In genomic region chr3:61668317-61668864, GRCh38 we compare ENCODE assay signal across 1 cellular context.
A peak's percentile ranks its signal among the peaks of the same experiment; 100 is the strongest.
TF ChIP-seq lines count a peak whose summit lies in the region.

No MANE protein-coding gene starts in this region.

TF ChIP-seq in GM12878, 131 proteins besides CTCF, POLR2A, EP300 and RAD21 (continued from another document):
- TF ChIP-seq MYC (IDR thresholded peaks at IDR 0.05; ENCODE audit: insufficient read depth, insufficient read length, insufficient replicate concordance, low read length, severe bottlenecking), result no peak
- no peak for TF ChIP-seq ASH2L (IDR thresholded peaks at IDR 0.05; ENCODE audit: borderline replicate concordance, low read depth)
- TF ChIP-seq SMAD1 (IDR thresholded peaks at IDR 0.05; ENCODE audit: low read depth, partially characterized antibody), result no peak
- TF ChIP-seq BCL11A (IDR thresholded peaks at IDR 0.05; ENCODE audit: low read depth, low read length), result no peak
- no peak for TF ChIP-seq MTA3 (IDR thresholded peaks at IDR 0.05; ENCODE audit: borderline replicate concordance, low read length)
- TF ChIP-seq, protein P1, sequence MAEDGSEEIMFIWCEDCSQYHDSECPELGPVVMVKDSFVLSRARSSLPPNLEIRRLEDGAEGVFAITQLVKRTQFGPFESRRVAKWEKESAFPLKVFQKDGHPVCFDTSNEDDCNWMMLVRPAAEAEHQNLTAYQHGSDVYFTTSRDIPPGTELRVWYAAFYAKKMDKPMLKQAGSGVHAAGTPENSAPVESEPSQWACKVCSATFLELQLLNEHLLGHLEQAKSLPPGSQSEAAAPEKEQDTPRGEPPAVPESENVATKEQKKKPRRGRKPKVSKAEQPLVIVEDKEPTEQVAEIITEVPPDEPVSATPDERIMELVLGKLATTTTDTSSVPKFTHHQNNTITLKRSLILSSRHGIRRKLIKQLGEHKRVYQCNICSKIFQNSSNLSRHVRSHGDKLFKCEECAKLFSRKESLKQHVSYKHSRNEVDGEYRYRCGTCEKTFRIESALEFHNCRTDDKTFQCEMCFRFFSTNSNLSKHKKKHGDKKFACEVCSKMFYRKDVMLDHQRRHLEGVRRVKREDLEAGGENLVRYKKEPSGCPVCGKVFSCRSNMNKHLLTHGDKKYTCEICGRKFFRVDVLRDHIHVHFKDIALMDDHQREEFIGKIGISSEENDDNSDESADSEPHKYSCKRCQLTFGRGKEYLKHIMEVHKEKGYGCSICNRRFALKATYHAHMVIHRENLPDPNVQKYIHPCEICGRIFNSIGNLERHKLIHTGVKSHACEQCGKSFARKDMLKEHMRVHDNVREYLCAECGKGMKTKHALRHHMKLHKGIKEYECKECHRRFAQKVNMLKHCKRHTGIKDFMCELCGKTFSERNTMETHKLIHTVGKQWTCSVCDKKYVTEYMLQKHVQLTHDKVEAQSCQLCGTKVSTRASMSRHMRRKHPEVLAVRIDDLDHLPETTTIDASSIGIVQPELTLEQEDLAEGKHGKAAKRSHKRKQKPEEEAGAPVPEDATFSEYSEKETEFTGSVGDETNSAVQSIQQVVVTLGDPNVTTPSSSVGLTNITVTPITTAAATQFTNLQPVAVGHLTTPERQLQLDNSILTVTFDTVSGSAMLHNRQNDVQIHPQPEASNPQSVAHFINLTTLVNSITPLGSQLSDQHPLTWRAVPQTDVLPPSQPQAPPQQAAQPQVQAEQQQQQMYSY (CRISPR knock-in tag; IDR thresholded peaks at IDR 0.05), result no peak
- no peak for TF ChIP-seq SREBF1 (IDR thresholded peaks at IDR 0.05; ENCODE audit: low read length)
- no peak for TF ChIP-seq ZBED1 (IDR thresholded peaks at IDR 0.05; ENCODE audit: borderline replicate concordance)
- TF ChIP-seq NBN (IDR thresholded peaks at IDR 0.05), result no peak
- TF ChIP-seq PML (IDR thresholded peaks at IDR 0.05; ENCODE audit: low read length), result no peak
- TF ChIP-seq, protein P2, sequence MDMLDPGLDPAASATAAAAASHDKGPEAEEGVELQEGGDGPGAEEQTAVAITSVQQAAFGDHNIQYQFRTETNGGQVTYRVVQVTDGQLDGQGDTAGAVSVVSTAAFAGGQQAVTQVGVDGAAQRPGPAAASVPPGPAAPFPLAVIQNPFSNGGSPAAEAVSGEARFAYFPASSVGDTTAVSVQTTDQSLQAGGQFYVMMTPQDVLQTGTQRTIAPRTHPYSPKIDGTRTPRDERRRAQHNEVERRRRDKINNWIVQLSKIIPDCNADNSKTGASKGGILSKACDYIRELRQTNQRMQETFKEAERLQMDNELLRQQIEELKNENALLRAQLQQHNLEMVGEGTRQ (IDR thresholded peaks at IDR 0.05; ENCODE audit: borderline replicate concordance, low read depth, low read length), result no peak
- TF ChIP-seq SIX5 (IDR thresholded peaks at IDR 0.05; ENCODE audit: low read depth, low read length, severe bottlenecking), result no peak
- TF ChIP-seq KLF5 (IDR thresholded peaks at IDR 0.05; ENCODE audit: partially characterized antibody), result no peak
- TF ChIP-seq ZNF384 (IDR thresholded peaks at IDR 0.05; ENCODE audit: borderline replicate concordance, low read depth, low read length), result peak; percentile 72; the same call in 1 of the 2 replicates
- peak; percentile 54; the same call in 1 of the 2 replicates for TF ChIP-seq ZSCAN29 (IDR thresholded peaks at IDR 0.05)
- TF ChIP-seq ATF7 (IDR thresholded peaks at IDR 0.05; ENCODE audit: low read depth), result peak; percentile 53
- TF ChIP-seq MEF2B (IDR thresholded peaks at IDR 0.05; ENCODE audit: partially characterized antibody, poor library complexity, severe bottlenecking), result peak; percentile 27
- TF ChIP-seq YY1 (IDR thresholded peaks at IDR 0.05; ENCODE audit: low read depth, low read length), result 0 out of 2 replicates have a peak, but pooled peaks have one; percentile 20
- TF ChIP-seq CHD4 (IDR thresholded peaks at IDR 0.05), result no peak
- no peak for TF ChIP-seq RBBP5 (conservative IDR thresholded peaks at IDR 0.05)
- TF ChIP-seq, protein P3, sequence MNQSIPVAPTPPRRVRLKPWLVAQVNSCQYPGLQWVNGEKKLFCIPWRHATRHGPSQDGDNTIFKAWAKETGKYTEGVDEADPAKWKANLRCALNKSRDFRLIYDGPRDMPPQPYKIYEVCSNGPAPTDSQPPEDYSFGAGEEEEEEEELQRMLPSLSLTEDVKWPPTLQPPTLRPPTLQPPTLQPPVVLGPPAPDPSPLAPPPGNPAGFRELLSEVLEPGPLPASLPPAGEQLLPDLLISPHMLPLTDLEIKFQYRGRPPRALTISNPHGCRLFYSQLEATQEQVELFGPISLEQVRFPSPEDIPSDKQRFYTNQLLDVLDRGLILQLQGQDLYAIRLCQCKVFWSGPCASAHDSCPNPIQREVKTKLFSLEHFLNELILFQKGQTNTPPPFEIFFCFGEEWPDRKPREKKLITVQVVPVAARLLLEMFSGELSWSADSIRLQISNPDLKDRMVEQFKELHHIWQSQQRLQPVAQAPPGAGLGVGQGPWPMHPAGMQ (IDR thresholded peaks at IDR 0.05; ENCODE audit: borderline replicate concordance), result no peak
- no peak for TF ChIP-seq ESRRA (IDR thresholded peaks at IDR 0.05; ENCODE audit: low read length)
- TF ChIP-seq MTA2 (IDR thresholded peaks at IDR 0.05; ENCODE audit: low read depth), result peak; percentile 77; the same call in 1 of the 2 replicates
- TF ChIP-seq, protein P4, sequence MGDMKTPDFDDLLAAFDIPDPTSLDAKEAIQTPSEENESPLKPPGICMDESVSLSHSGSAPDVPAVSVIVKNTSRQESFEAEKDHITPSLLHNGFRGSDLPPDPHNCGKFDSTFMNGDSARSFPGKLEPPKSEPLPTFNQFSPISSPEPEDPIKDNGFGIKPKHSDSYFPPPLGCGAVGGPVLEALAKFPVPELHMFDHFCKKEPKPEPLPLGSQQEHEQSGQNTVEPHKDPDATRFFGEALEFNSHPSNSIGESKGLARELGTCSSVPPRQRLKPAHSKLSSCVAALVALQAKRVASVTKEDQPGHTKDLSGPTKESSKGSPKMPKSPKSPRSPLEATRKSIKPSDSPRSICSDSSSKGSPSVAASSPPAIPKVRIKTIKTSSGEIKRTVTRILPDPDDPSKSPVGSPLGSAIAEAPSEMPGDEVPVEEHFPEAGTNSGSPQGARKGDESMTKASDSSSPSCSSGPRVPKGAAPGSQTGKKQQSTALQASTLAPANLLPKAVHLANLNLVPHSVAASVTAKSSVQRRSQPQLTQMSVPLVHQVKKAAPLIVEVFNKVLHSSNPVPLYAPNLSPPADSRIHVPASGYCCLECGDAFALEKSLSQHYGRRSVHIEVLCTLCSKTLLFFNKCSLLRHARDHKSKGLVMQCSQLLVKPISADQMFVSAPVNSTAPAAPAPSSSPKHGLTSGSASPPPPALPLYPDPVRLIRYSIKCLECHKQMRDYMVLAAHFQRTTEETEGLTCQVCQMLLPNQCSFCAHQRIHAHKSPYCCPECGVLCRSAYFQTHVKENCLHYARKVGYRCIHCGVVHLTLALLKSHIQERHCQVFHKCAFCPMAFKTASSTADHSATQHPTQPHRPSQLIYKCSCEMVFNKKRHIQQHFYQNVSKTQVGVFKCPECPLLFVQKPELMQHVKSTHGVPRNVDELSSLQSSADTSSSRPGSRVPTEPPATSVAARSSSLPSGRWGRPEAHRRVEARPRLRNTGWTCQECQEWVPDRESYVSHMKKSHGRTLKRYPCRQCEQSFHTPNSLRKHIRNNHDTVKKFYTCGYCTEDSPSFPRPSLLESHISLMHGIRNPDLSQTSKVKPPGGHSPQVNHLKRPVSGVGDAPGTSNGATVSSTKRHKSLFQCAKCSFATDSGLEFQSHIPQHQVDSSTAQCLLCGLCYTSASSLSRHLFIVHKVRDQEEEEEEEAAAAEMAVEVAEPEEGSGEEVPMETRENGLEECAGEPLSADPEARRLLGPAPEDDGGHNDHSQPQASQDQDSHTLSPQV (IDR thresholded peaks at IDR 0.05), result no peak
- no peak for TF ChIP-seq HCFC1 (IDR thresholded peaks at IDR 0.05; ENCODE audit: low read length)
- no peak for TF ChIP-seq HDGF (IDR thresholded peaks at IDR 0.05)
- TF ChIP-seq STAT3 (IDR thresholded peaks at IDR 0.05; ENCODE audit: low read depth, low read length), result no peak
- TF ChIP-seq FOXK2 (IDR thresholded peaks at IDR 0.05), result no peak
